24 cellular contexts compared by ENCODE assay signal in the genomic region with DNA sequence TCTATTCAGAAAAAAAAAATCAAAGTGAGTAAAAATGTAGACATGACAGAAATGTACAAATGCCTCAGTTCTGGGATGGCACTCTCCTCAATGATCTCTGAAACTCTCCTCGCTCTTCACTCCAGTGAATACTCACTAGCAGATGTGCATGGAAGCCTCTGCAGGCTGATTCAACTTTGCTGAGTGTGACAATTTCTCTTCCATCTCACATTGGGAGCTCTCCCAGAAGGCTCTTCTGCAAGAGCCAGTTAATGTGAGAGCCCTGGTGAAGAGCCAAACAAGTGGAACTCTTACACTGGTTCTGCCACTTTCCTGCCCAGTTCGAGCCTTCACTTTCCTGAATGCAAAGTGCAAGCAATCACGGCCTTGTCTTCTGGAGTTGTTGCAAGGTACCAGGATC.
"Had no signal": no experiment of that assay in that cellular context is flagged by ENCODE, and none has a peak within 500 bp of the region (broad histone marks: within the 10 kb centered on the region; RNA-seq: fewer than 3 reads in every experiment).

No MANE protein-coding gene starts in this region.

- FAIRE-seq: islet of Langerhans, kidney, pancreas, small intestine had no signal

- H3K27ac ChIP-seq: heart left ventricle, left ventricle myocardium inferior, pancreas, right atrium auricular region, spleen, tibial nerve, uterus had no signal

- H3K9me3 ChIP-seq: pancreas, spleen, uterus had no signal

- H3K4me1 ChIP-seq: heart left ventricle, left ventricle myocardium inferior, pancreas, right atrium auricular region, spleen, tibial nerve, uterus had no signal

- ATAC-seq: heart left ventricle; left colon; naive thymus-derived CD8-positive, alpha-beta T cell; pancreas; sciatic nerve; stimulated activated memory B cell treated with anti-CD40 and anti-IgM and Interleukin-4, amounts not matched to agents 10 μg/mL and 1 μg/mL and 100 μg/mL, for 72 hours; stimulated activated naive CD8-positive, alpha-beta T cell treated with anti-CD3 and anti-CD28 coated beads, Interleukin-15, amount 100 ng/mL, for 72 hours had no signal

- H3K36me3 ChIP-seq: heart left ventricle, left ventricle myocardium inferior, pancreas, right atrium auricular region, spleen, tibial nerve, uterus had no signal

- DNase-seq: glutamatergic neuron; heart left ventricle; hypothalamus; immature natural killer cell; kidney; left colon; left ventricle myocardium inferior; naive thymus-derived CD8-positive, alpha-beta T cell; pancreas; small intestine; spleen; stimulated activated CD4-positive, alpha-beta T cell treated with anti-CD3 and anti-CD28 coated beads, Interleukin-1b, Interleukin-23, amount 100 ng/mL, for 48 hours; stimulated activated CD4-positive, alpha-beta T cell treated with anti-CD3 and anti-CD28 coated beads, Interleukin-2, amount 100 ng/mL, for 48 hours; stimulated activated CD4-positive, alpha-beta T cell treated with anti-CD3 and anti-CD28 coated beads, Interleukin-4, amount 100 ng/mL, for 4 hours; stimulated activated CD8-positive, alpha-beta memory T cell treated with anti-CD3 and anti-CD28 coated beads, Interleukin-4, amount 100 ng/mL, for 48 hours; stimulated activated naive CD4-positive, alpha-beta T cell treated with Interleukin-2 at 50 U/mL for 16 hours; stimulated activated naive CD8-positive, alpha-beta T cell treated with anti-CD3 and anti-CD28 coated beads, Interleukin-15, amount 100 ng/mL, for 72 hours; substantia nigra; uterus had no signal

- H3K4me3 ChIP-seq: heart left ventricle, left ventricle myocardium inferior, pancreas, right atrium auricular region, spleen, tibial nerve, uterus had no signal

- H3K27me3 ChIP-seq: heart left ventricle, pancreas, right atrium auricular region, spleen, tibial nerve, uterus had no signal
